1 cellular context compared by ENCODE assay signal in the genomic region with DNA sequence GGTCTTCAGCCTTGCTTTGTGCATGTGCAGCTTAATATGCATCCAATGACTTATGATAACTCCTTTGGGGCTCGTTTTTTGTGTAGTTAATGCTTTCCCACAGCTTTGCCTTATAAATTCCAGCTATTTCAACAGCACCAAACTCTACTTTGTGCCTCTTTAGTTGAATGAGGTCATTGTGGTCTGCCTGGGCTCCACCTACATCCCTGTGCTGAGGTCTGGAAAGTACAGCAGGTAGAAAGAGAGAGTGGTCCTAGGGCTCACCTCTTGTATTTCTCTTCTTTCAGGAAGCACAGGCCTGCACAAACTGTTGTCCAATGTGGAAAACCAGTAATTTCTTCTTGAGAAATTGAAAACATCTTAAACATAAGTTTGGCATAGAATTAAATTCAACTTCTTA.
TF ChIP-seq lines count a peak whose summit lies in the region.

No MANE protein-coding gene starts in this region.

TF ChIP-seq in GM23338, 12 proteins besides CTCF, POLR2A, EP300 and RAD21 (continued from another document):
- TF ChIP-seq ZNF462 (CRISPR knock-in tag; IDR thresholded peaks at IDR 0.05) (no peak), ZNF331 (CRISPR knock-in tag; IDR thresholded peaks at IDR 0.05; ENCODE audit: low read depth) (no peak), ZNF114 (CRISPR knock-in tag; IDR thresholded peaks at IDR 0.05) (no peak)
TF ChIP-seq in GM23338: peak in this region for 0.
